11 cellular contexts compared by ENCODE assay signal in the genomic region with DNA sequence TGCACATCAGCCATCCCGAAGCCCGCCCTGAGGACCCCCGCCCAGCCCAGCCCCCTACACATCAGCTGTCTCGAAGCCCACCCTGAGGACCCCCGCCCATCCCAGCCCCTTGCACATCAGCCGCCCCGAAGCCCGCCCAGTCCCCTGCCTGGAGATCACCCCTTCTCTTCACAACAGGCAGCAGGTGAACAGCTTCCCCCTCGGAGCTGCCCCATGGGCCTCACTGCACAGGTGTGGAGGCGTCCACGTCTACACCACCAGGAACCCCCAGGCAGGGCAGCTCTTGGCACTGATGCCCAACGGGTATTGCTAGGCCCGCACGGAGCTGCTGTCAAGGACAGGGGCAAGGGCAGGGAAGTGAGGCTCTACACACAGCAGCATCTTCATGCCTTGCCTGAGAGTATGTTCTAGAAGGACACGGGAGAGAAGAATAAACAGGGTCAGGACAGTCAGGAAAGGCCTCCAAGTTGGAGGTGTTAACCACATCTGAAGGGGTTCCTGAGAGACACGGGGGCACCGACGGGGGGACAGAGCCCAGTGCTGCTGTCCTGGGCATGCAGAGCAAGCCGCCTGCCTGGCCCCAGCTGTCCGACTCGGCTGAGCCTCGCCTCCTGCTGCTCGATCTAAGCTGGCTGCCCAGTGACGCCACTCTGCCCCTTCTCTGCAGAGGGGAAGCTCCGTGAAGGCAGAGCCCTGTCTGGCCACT.
DNase-seq lines count a peak whose midpoint lies in the region; ATAC-seq and TF ChIP-seq lines count a peak whose summit lies in the region.
"Had no signal": no experiment of that assay in that cellular context is flagged by ENCODE, and none has a peak within 500 bp of the region (broad histone marks: within the 10 kb centered on the region; RNA-seq: fewer than 3 reads in every experiment).

No MANE protein-coding gene starts in this region.

- no peak overlapping the region for H3K4me3 ChIP-seq in right atrium auricular region
- H3K4me3 ChIP-seq in sigmoid colon, result no peak overlapping the region
- no peak overlapping the region for H3K4me3 ChIP-seq in body of pancreas
- H3K4me3 ChIP-seq: ovary, PC-9 had no signal

- H3K4me1 ChIP-seq in right atrium auricular region, result peaks cover 0 to 86% of the 10 kb centered on the region in 2 donors
- H3K4me1 ChIP-seq in sigmoid colon, result peaks cover 0 to 100% (median 98%) of the 10 kb centered on the region in 4 donors
- H3K4me1 ChIP-seq in body of pancreas, result peaks cover 40% of the 10 kb centered on the region

- peaks cover 2% of the 10 kb centered on the region for H3K36me3 Mint-ChIP-seq in activated CD4-positive, alpha-beta T cell treated with anti-CD3 and anti-CD28 coated beads for 36 hours (ENCODE audit: low read depth)
- no peaks in the 10 kb centered on the region for H3K36me3 Mint-ChIP-seq in T-helper 17 cell (ENCODE audit: low read depth)

- no peaks in the 10 kb centered on the region for H3K27me3 Mint-ChIP-seq in activated CD4-positive, alpha-beta T cell treated with anti-CD3 and anti-CD28 coated beads for 36 hours
- no peaks in the 10 kb centered on the region for H3K27me3 Mint-ChIP-seq in T-helper 17 cell
- H3K27me3 Mint-ChIP-seq: activated naive CD8-positive, alpha-beta T cell had no signal

- WGBS in sigmoid colon, 2 donors, result 89 to 90% methylated on average over 25 of the region's 25 CpGs
- 79 to 88% methylated on average over 22 to 25 of the region's 25 CpGs for WGBS in body of pancreas, 2 donors

- H3K27ac Mint-ChIP-seq in activated CD4-positive, alpha-beta T cell treated with anti-CD3 and anti-CD28 coated beads for 36 hours, result peak overlapping the region; percentile 51
- peak overlapping the region; percentile 97 for H3K27ac Mint-ChIP-seq in T-helper 17 cell

- intact Hi-C loops in activated CD4-positive, alpha-beta T cell treated with anti-CD3 and anti-CD28 coated beads for 36 hours (cut with DNase I, micrococcal nuclease), result loop anchor here in 1 of 2 experiments (10.0 kb wide), 1 partner anchor 229 kb away; no protein-coding TSS in a partner anchor
- intact Hi-C loops in sigmoid colon (cut with DNase I), result no loop called here
- intact Hi-C loops in body of pancreas (cut with DNase I), result no loop called here

- H3K27me3 ChIP-seq in right atrium auricular region, result no peaks in the 10 kb centered on the region
- no peaks in the 10 kb centered on the region for H3K27me3 ChIP-seq in sigmoid colon
- no peaks in the 10 kb centered on the region for H3K27me3 ChIP-seq in body of pancreas
- H3K27me3 ChIP-seq: ovary had no signal

- H3K36me3 ChIP-seq in right atrium auricular region (no peaks in the 10 kb centered on the region), sigmoid colon (no peaks in the 10 kb centered on the region), body of pancreas (replicated peaks in 1 of 2; ENCODE audit: insufficient read depth in 1 of 2, low read depth in 2 of 2) (no peaks in the 10 kb centered on the region)
- H3K36me3 ChIP-seq: ovary had no signal

- CTCF ChIA-PET in activated CD4-positive, alpha-beta T cell treated with anti-CD3 and anti-CD28 coated beads for 36 hours (lab: Charles Lee), result interaction anchor here (0.7 to 0.9 kb wide), 2 partner anchors 10 to 16 kb away, joined by 3 to 4 read pairs; no protein-coding TSS in a partner anchor

- no peaks in the 10 kb centered on the region for H3K9me3 Mint-ChIP-seq in activated CD4-positive, alpha-beta T cell treated with anti-CD3 and anti-CD28 coated beads for 36 hours (ENCODE audit: low read depth)

- TF ChIP-seq EP300 in sigmoid colon (IDR thresholded peaks at IDR 0.05), result no peak

- POLR2A ChIA-PET in activated CD4-positive, alpha-beta T cell treated with anti-CD3 and anti-CD28 coated beads for 36 hours (lab: Charles Lee), result interaction anchor here (1.5 kb wide), 1 partner anchor 11 kb away, joined by 3 read pairs; no protein-coding TSS in a partner anchor

- peak; percentile 10 for DNase-seq in activated CD4-positive, alpha-beta T cell treated with anti-CD3 and anti-CD28 coated beads for 36 hours
- DNase-seq in activated CD4-positive, alpha-beta T cell treated with anti-CD3 and anti-CD28 coated beads, Interleukin-2, amount 50 U/mL, for 1 hour, result no peak
- DNase-seq in T-helper 17 cell (no peak), right atrium auricular region (ENCODE audit: low spot score) (peak; percentile 56), sigmoid colon (peak; percentile 64), DMS53 (lab: John Stamatoyannopoulos, UW) (no peak), body of pancreas (no peak)
- DNase-seq: PC-9 had no signal

- H3K4me3 Mint-ChIP-seq in activated CD4-positive, alpha-beta T cell treated with anti-CD3 and anti-CD28 coated beads for 36 hours, result no peak overlapping the region
- peak overlapping the region; percentile 76 for H3K4me3 Mint-ChIP-seq in T-helper 17 cell

- H3K4me1 Mint-ChIP-seq in activated CD4-positive, alpha-beta T cell treated with anti-CD3 and anti-CD28 coated beads for 36 hours, result peaks cover 88% of the 10 kb centered on the region
- peaks cover 73% of the 10 kb centered on the region for H3K4me1 Mint-ChIP-seq in T-helper 17 cell

- no peaks in the 10 kb centered on the region for H3K9me3 ChIP-seq in T-helper 17 cell (ENCODE audit: control insufficient read depth, low read length, poor library complexity, severe bottlenecking)
- H3K9me3 ChIP-seq in right atrium auricular region, result no peaks in the 10 kb centered on the region
- no peaks in the 10 kb centered on the region for H3K9me3 ChIP-seq in sigmoid colon
- no peaks in the 10 kb centered on the region for H3K9me3 ChIP-seq in body of pancreas
- H3K9me3 ChIP-seq: ovary had no signal

- ATAC-seq in activated CD4-positive, alpha-beta T cell treated with anti-CD3 and anti-CD28 coated beads for 36 hours, result no peak
- no peak for ATAC-seq in T-helper 17 cell
- no peak for ATAC-seq in HG03097 (IDR thresholded peaks at IDR 0.05; ENCODE audit: low FRiP score, unreplicated experiment)
- no peak for ATAC-seq in body of pancreas

- H3K27ac ChIP-seq in right atrium auricular region, result peak overlapping the region; percentile 82 to 86
- H3K27ac ChIP-seq in sigmoid colon, result peak overlapping the region; percentile 66 to 84 (median 82)
- no peak overlapping the region for H3K27ac ChIP-seq in body of pancreas
- H3K27ac ChIP-seq: ovary, PC-9 had no signal

- TF ChIP-seq POLR2A in sigmoid colon (IDR thresholded peaks at IDR 0.05), result no peak
- no peak for TF ChIP-seq POLR2A in body of pancreas (IDR thresholded peaks at IDR 0.05)

- TF ChIP-seq CTCF in right atrium auricular region (IDR thresholded peaks at IDR 0.05) (no peak), sigmoid colon (IDR thresholded peaks at IDR 0.05) (no peak), body of pancreas (IDR thresholded peaks at IDR 0.05) (no peak)

Comparison
In these comparisons a context has a peak if more than half of its experiments do, and no peak if none do; other contexts are left out.
1. DNase-seq: peak in activated CD4-positive, alpha-beta T cell treated with anti-CD3 and anti-CD28 coated beads for 36 hours (single experiment), right atrium auricular region (single experiment) and sigmoid colon (single experiment); none in activated CD4-positive, alpha-beta T cell treated with anti-CD3 and anti-CD28 coated beads, Interleukin-2, amount 50 U/mL, for 1 hour (single experiment), T-helper 17 cell (0 of 3), DMS53 (single experiment) and body of pancreas (0 of 4).
2. H3K27ac ChIP-seq: peak in right atrium auricular region (2 of 2) and sigmoid colon (4 of 4); none in body of pancreas (0 of 4).